1 cellular context compared by ENCODE assay signal in genomic region chr11:57653162-57653561, GRCh38.
TF ChIP-seq lines count a peak whose summit lies in the region.

No MANE protein-coding gene starts in this region.

TF ChIP-seq in GM12878, 131 proteins besides CTCF, POLR2A, EP300 and RAD21:
- TF ChIP-seq ZBED1 (IDR thresholded peaks at IDR 0.05; ENCODE audit: borderline replicate concordance) (no peak), ZNF217 (IDR thresholded peaks at IDR 0.05) (no peak), TCF7 (IDR thresholded peaks at IDR 0.05; ENCODE audit: borderline replicate concordance) (no peak)
- TF ChIP-seq, protein P1, sequence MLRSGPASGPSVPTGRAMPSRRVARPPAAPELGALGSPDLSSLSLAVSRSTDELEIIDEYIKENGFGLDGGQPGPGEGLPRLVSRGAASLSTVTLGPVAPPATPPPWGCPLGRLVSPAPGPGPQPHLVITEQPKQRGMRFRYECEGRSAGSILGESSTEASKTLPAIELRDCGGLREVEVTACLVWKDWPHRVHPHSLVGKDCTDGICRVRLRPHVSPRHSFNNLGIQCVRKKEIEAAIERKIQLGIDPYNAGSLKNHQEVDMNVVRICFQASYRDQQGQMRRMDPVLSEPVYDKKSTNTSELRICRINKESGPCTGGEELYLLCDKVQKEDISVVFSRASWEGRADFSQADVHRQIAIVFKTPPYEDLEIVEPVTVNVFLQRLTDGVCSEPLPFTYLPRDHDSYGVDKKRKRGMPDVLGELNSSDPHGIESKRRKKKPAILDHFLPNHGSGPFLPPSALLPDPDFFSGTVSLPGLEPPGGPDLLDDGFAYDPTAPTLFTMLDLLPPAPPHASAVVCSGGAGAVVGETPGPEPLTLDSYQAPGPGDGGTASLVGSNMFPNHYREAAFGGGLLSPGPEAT (IDR thresholded peaks at IDR 0.05; ENCODE audit: low read depth), result no peak
